In the genomic region with DNA sequence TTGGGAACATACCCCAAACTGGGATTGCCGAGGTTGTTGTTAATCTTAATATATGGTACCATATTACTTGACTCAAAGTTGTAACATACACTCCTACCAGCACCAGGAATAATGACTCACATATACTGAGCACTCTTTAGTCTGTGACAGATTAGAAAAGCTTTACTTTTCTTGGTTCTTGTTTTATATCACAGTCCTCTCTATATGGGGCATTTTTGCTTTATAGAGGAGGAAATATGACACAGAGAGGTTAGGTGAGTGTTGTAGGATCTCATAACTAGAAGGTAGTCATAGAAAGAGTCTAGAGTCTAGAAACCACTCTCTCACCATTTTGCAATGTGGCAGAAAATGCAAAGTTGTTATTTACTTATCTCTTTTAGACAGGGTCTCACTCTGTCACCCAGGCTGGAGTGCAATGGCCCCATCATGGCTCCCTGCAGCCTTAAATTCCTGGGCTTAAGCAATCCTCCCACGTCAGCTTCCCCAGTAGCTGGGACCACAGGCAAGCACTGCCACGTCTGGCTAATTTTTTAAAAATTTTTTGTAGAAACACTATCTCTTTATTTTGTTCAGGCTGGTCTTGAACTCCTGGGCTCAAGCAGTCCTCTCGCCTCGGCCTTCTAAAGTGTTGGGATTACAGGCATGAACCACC, we compare ENCODE assay signal across 18 cellular contexts. TPM values are rescaled to one million over a fixed set of nuclear protein-coding genes. Genes with fewer than 3 reads are reported as not detected.
A peak's percentile ranks its signal among the peaks of the same experiment; 100 is the strongest.
DNase-seq lines count a peak whose midpoint lies in the region; ATAC-seq, FAIRE-seq and TF ChIP-seq lines count a peak whose summit lies in the region.
"Had no signal": no experiment of that assay in that cellular context is flagged by ENCODE, and none has a peak within 500 bp of the region (broad histone marks: within the 10 kb centered on the region; RNA-seq: fewer than 3 reads in every experiment).

No MANE protein-coding gene starts in this region.

- peaks cover 31% of the 10 kb centered on the region for H3K4me1 Mint-ChIP-seq in activated T-cell treated with anti-CD3 and anti-CD28 coated beads, Interleukin-2, amount 50 U/mL, for 4 hours (ENCODE audit: low read depth)
- H3K4me1 Mint-ChIP-seq in activated T-helper 17 cell treated with anti-CD3 and anti-CD28 coated beads, Interleukin-2, amount 50 U/mL, for 72 hours, result peaks cover 20% of the 10 kb centered on the region
- peaks cover 57% of the 10 kb centered on the region for H3K4me1 Mint-ChIP-seq in stimulated activated effector memory CD8-positive, alpha-beta T cell treated with anti-CD3 and anti-CD28 coated beads, Interleukin-12 subunit alpha, Interleukin-12 subunit beta, amount 100 ng/mL, for 72 hours

- in situ Hi-C loops in GM13976 (cut with MboI; ENCODE audit: low sequenced_read_pairs, unreplicated experiment), result no loop called here

- TF ChIP-seq CTCF in GM13976 (IDR thresholded peaks at IDR 0.05; ENCODE audit: borderline replicate concordance, control extremely low read depth, extremely low read depth, insufficient read depth, missing control alignments), result no peak

- no peaks in the 10 kb centered on the region for H3K27me3 Mint-ChIP-seq in activated T-cell treated with anti-CD3 and anti-CD28 coated beads, Interleukin-2, amount 50 U/mL, for 4 hours (ENCODE audit: low read depth)
- no peaks in the 10 kb centered on the region for H3K27me3 Mint-ChIP-seq in activated T-helper 17 cell treated with anti-CD3 and anti-CD28 coated beads, Interleukin-2, amount 50 U/mL, for 72 hours

- DNase-seq in activated T-cell treated with anti-CD3 and anti-CD28 coated beads, Interleukin-2, amount 50 U/mL, for 4 hours, result no peak
- no peak for DNase-seq in activated T-cell treated with anti-CD3 and anti-CD28 coated beads, Interleukin-2, amount 50 U/mL, for 48 hours
- DNase-seq in GM19239 (ENCODE audit: insufficient read length, low spot score), result no peak
- no peak for DNase-seq in stimulated activated effector memory CD8-positive, alpha-beta T cell treated with anti-CD3 and anti-CD28 coated beads, Interleukin-12 subunit alpha, Interleukin-12 subunit beta, amount 100 ng/mL, for 72 hours (ENCODE audit: low spot score in 2 of 2)
- no peak for DNase-seq in effector CD4-positive, alpha-beta T cell
- no peak for DNase-seq in GM13976 (ENCODE audit: low spot score)
- DNase-seq: DMS 273 treated with DMSO at 0.1 percent for 48 hours, H7, Karpas-422, MM.1S, NCI-H1105, NCI-H187, NCI-H446, NCI-H748 treated with DMSO at 0.1 percent for 48 hours had no signal

- H3K36me3 Mint-ChIP-seq in activated T-cell treated with anti-CD3 and anti-CD28 coated beads, Interleukin-2, amount 50 U/mL, for 4 hours (ENCODE audit: insufficient read depth), result peaks cover 56% of the 10 kb centered on the region
- peaks cover 99% of the 10 kb centered on the region for H3K36me3 Mint-ChIP-seq in activated T-helper 17 cell treated with anti-CD3 and anti-CD28 coated beads, Interleukin-2, amount 50 U/mL, for 72 hours (ENCODE audit: low read depth)
- H3K36me3 Mint-ChIP-seq in stimulated activated effector memory CD8-positive, alpha-beta T cell treated with anti-CD3 and anti-CD28 coated beads, Interleukin-12 subunit alpha, Interleukin-12 subunit beta, amount 100 ng/mL, for 72 hours, result peaks cover 100% of the 10 kb centered on the region

- H3K27ac Mint-ChIP-seq in activated T-helper 17 cell treated with anti-CD3 and anti-CD28 coated beads, Interleukin-2, amount 50 U/mL, for 72 hours, result peak overlapping the region; percentile 75
- peak overlapping the region; percentile 63 for H3K27ac Mint-ChIP-seq in stimulated activated effector memory CD8-positive, alpha-beta T cell treated with anti-CD3 and anti-CD28 coated beads, Interleukin-12 subunit alpha, Interleukin-12 subunit beta, amount 100 ng/mL, for 72 hours

- peak; percentile 55 for FAIRE-seq in GM19239 (lab: Jason Lieb, UNC)

- H3K9me3 Mint-ChIP-seq in activated T-cell treated with anti-CD3 and anti-CD28 coated beads, Interleukin-2, amount 50 U/mL, for 4 hours, result no peaks in the 10 kb centered on the region
- H3K9me3 Mint-ChIP-seq in activated T-helper 17 cell treated with anti-CD3 and anti-CD28 coated beads, Interleukin-2, amount 50 U/mL, for 72 hours, result no peaks in the 10 kb centered on the region
- H3K9me3 Mint-ChIP-seq in stimulated activated effector memory CD8-positive, alpha-beta T cell treated with anti-CD3 and anti-CD28 coated beads, Interleukin-12 subunit alpha, Interleukin-12 subunit beta, amount 100 ng/mL, for 72 hours, result no peaks in the 10 kb centered on the region

- H3K4me3 Mint-ChIP-seq in activated T-cell treated with anti-CD3 and anti-CD28 coated beads, Interleukin-2, amount 50 U/mL, for 4 hours, result no peak overlapping the region
- peak overlapping the region; percentile 50 for H3K4me3 Mint-ChIP-seq in activated T-helper 17 cell treated with anti-CD3 and anti-CD28 coated beads, Interleukin-2, amount 50 U/mL, for 72 hours
- no peak overlapping the region for H3K4me3 Mint-ChIP-seq in stimulated activated effector memory CD8-positive, alpha-beta T cell treated with anti-CD3 and anti-CD28 coated beads, Interleukin-12 subunit alpha, Interleukin-12 subunit beta, amount 100 ng/mL, for 72 hours

- ATAC-seq in activated T-cell treated with anti-CD3 and anti-CD28 coated beads, Interleukin-2, amount 50 U/mL, for 4 hours, result peak; percentile 99
- peak; percentile 99 for ATAC-seq in activated T-helper 17 cell treated with anti-CD3 and anti-CD28 coated beads, Interleukin-2, amount 50 U/mL, for 72 hours (replicated peaks)
- peak; percentile 100 for ATAC-seq in stimulated activated effector memory CD8-positive, alpha-beta T cell treated with anti-CD3 and anti-CD28 coated beads, Interleukin-12 subunit alpha, Interleukin-12 subunit beta, amount 100 ng/mL, for 72 hours
- no peak for ATAC-seq in GM18520 (IDR thresholded peaks at IDR 0.05; ENCODE audit: unreplicated experiment)

RNA-seq across cellular contexts. Expression of gene TRIM38, which starts 13.4 kb away (rescaled TPM):
- 10 to 100 TPM in 2 of 3 donors, 1 to 10 TPM in 1; 9.3 to 14.5 (median 11.3) TPM for total RNA-seq in activated T-cell treated with anti-CD3 and anti-CD28 coated beads, Interleukin-2, amount 50 U/mL, for 4 hours
- 10 to 100 TPM; 26.7 to 69.2 TPM for total RNA-seq in activated T-helper 17 cell treated with anti-CD3 and anti-CD28 coated beads, Interleukin-2, amount 50 U/mL, for 72 hours

RNA-seq across cellular contexts. Expression of gene SLC17A2, which starts 45.5 kb away (rescaled TPM):
- total RNA-seq in activated T-cell treated with anti-CD3 and anti-CD28 coated beads, Interleukin-2, amount 50 U/mL, for 4 hours, result under 1 TPM in 1 of 3 donors, not detected in 2; 0.33 TPM
- not detected for total RNA-seq in activated T-helper 17 cell treated with anti-CD3 and anti-CD28 coated beads, Interleukin-2, amount 50 U/mL, for 72 hours
- total RNA-seq: A673, Daoy, H7 had no signal
